In the genomic region with DNA sequence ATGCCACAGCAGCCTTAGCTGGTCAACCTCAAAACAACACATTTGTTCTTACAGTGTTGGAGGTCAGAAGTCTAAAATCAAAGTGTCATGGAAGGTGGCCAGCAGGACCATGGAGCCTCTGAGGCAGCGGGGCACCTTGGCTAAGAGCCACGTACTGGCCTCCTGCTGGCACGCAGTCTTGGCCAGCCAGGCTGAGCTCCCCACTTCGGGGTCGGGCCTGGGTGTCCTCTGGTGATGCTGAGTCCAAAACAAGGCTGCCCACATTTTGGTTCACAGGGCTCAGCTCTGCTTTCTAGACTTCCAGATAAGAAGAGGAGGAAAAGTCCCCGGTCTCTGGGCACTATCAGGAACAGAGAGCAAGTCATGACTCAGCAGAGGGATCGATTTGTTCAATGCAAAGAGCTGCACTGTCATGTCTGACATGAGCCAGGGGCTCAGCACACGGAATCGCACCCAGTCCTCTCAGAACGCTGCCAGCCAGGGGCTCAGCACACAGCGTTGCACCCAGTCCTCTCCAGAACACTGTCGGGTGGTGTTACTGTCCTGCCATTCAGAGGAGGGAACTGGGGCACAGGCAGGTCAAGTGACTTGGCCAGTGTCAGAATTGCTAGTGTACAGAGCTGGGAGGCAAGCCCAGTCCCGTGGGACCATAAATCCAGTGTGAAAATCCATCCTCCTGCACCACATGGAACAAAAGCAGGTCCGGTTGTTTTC, we compare ENCODE assay signal across 13 cellular contexts. TPM values are rescaled to one million over a fixed set of nuclear protein-coding genes. Genes with fewer than 3 reads are reported as not detected.
DNase-seq lines count a peak whose midpoint lies in the region; ATAC-seq and TF ChIP-seq lines count a peak whose summit lies in the region.
"Had no signal": no experiment of that assay in that cellular context is flagged by ENCODE, and none has a peak within 500 bp of the region (broad histone marks: within the 10 kb centered on the region; RNA-seq: fewer than 3 reads in every experiment).

No MANE protein-coding gene starts in this region.

- no peaks in the 10 kb centered on the region for H3K9me3 Mint-ChIP-seq in T-helper 2 cell treated with Interferon-gamma antibody and Interleukin-4, amounts not matched to agents 5 μg/mL and 100 μg/mL, for 36 hours
- no peaks in the 10 kb centered on the region for H3K9me3 Mint-ChIP-seq in stimulated activated memory B cell treated with anti-CD40 and anti-IgM and Interleukin-4, amounts not matched to agents 10 μg/mL and 1 μg/mL and 100 μg/mL, for 72 hours

- no peak for TF ChIP-seq CTCF in ascending aorta (IDR thresholded peaks at IDR 0.05)
- no peak for TF ChIP-seq CTCF in left lung (IDR thresholded peaks at IDR 0.05)

- H3K4me1 ChIP-seq in ascending aorta (peaks cover 2 to 12% of the 10 kb centered on the region in 2 donors), left lung (peaks cover 17 to 39% of the 10 kb centered on the region in 2 donors)
- H3K4me1 ChIP-seq: A549 had no signal

- H3K9me3 ChIP-seq in ascending aorta (no peaks in the 10 kb centered on the region), left lung (no peaks in the 10 kb centered on the region)
- H3K9me3 ChIP-seq: A549 had no signal

- H3K4me3 Mint-ChIP-seq in T-helper 2 cell treated with Interferon-gamma antibody and Interleukin-4, amounts not matched to agents 5 μg/mL and 100 μg/mL, for 36 hours, result peak overlapping the region; percentile 26
- no peak overlapping the region for H3K4me3 Mint-ChIP-seq in stimulated activated memory B cell treated with anti-CD40 and anti-IgM and Interleukin-4, amounts not matched to agents 10 μg/mL and 1 μg/mL and 100 μg/mL, for 72 hours

- H3K27me3 Mint-ChIP-seq in T-helper 2 cell treated with Interferon-gamma antibody and Interleukin-4, amounts not matched to agents 5 μg/mL and 100 μg/mL, for 36 hours (ENCODE audit: low read depth), result no peaks in the 10 kb centered on the region
- no peaks in the 10 kb centered on the region for H3K27me3 Mint-ChIP-seq in stimulated activated memory B cell treated with anti-CD40 and anti-IgM and Interleukin-4, amounts not matched to agents 10 μg/mL and 1 μg/mL and 100 μg/mL, for 72 hours

- peaks cover 43% of the 10 kb centered on the region for H3K4me1 Mint-ChIP-seq in T-helper 2 cell treated with Interferon-gamma antibody and Interleukin-4, amounts not matched to agents 5 μg/mL and 100 μg/mL, for 36 hours (ENCODE audit: low read depth)
- H3K4me1 Mint-ChIP-seq in stimulated activated memory B cell treated with anti-CD40 and anti-IgM and Interleukin-4, amounts not matched to agents 10 μg/mL and 1 μg/mL and 100 μg/mL, for 72 hours, result peaks cover 47% of the 10 kb centered on the region

- no peaks in the 10 kb centered on the region for H3K36me3 ChIP-seq in ascending aorta
- H3K36me3 ChIP-seq in left lung, result peaks cover 0 to under 1% of the 10 kb centered on the region in 2 donors

- peak overlapping the region; percentile 15 for H3K27ac Mint-ChIP-seq in T-helper 2 cell treated with Interferon-gamma antibody and Interleukin-4, amounts not matched to agents 5 μg/mL and 100 μg/mL, for 36 hours
- H3K27ac Mint-ChIP-seq in stimulated activated memory B cell treated with anti-CD40 and anti-IgM and Interleukin-4, amounts not matched to agents 10 μg/mL and 1 μg/mL and 100 μg/mL, for 72 hours, result peak overlapping the region; percentile 92

- ATAC-seq in left lung, result peak; percentile 24
- no peak for ATAC-seq in stimulated activated memory B cell treated with anti-CD40 and anti-IgM and Interleukin-4, amounts not matched to agents 10 μg/mL and 1 μg/mL and 100 μg/mL, for 72 hours
- ATAC-seq in HG02884 (IDR thresholded peaks at IDR 0.05; ENCODE audit: unreplicated experiment), result no peak
- no peak for ATAC-seq in GM21423 (IDR thresholded peaks at IDR 0.05; ENCODE audit: unreplicated experiment)

- H3K27ac ChIP-seq in ascending aorta, result peak overlapping the region; percentile 38 to 61
- peak overlapping the region; percentile 75 to 77 for H3K27ac ChIP-seq in left lung
- H3K27ac ChIP-seq: epithelial cell of prostate had no signal

- intact Hi-C loops in ascending aorta (cut with DNase I), result no loop called here
- intact Hi-C loops in left lung (cut with DNase I), result no loop called here

- H3K4me3 ChIP-seq in ascending aorta (no peak overlapping the region), left lung (no peak overlapping the region)
- H3K4me3 ChIP-seq: A549 had no signal

- H3K36me3 Mint-ChIP-seq in T-helper 2 cell treated with Interferon-gamma antibody and Interleukin-4, amounts not matched to agents 5 μg/mL and 100 μg/mL, for 36 hours (ENCODE audit: low read depth), result peaks cover 24% of the 10 kb centered on the region
- H3K36me3 Mint-ChIP-seq in stimulated activated memory B cell treated with anti-CD40 and anti-IgM and Interleukin-4, amounts not matched to agents 10 μg/mL and 1 μg/mL and 100 μg/mL, for 72 hours, result peaks cover 6% of the 10 kb centered on the region

- no peaks in the 10 kb centered on the region for H3K27me3 ChIP-seq in ascending aorta
- H3K27me3 ChIP-seq in left lung, result no peaks in the 10 kb centered on the region

- no peak for DNase-seq in T-helper 2 cell treated with Interferon-gamma antibody and Interleukin-4, amounts not matched to agents 5 μg/mL and 100 μg/mL, for 36 hours (ENCODE audit: low spot score)
- DNase-seq in T-helper 2 cell, result no peak
- no peak for DNase-seq in ascending aorta (ENCODE audit: low spot score in 2 of 2)
- no peak for DNase-seq in left lung
- no peak for DNase-seq in DMS 273 (lab: John Stamatoyannopoulos, UW; ENCODE audit: unreplicated experiment)
- DNase-seq: NCI-H69; stimulated activated CD4-positive, alpha-beta T cell treated with anti-CD3 and anti-CD28 coated beads, Interleukin-2, amount 100 ng/mL, for 48 hours; T1000 had no signal

RNA-seq across cellular contexts. Expression of gene LGALS9, which starts 2.5 kb away (rescaled TPM):
- total RNA-seq in ascending aorta (34.3 TPM), left lung (100 to 1,000 TPM in 1 of 2 donors, 10 to 100 TPM in 1; 83.3 to 149 TPM)
